In genomic region chr4:17851921-17852320, GRCh38 we compare ENCODE assay signal across 1 cellular context.
TF ChIP-seq lines count a peak whose summit lies in the region.

No MANE protein-coding gene starts in this region.

TF ChIP-seq in A549, 52 proteins besides CTCF, POLR2A, EP300 and RAD21 (continued from another document):
- no peak for TF ChIP-seq REST (IDR thresholded peaks at IDR 0.05)
